30 cellular contexts compared by ENCODE assay signal in the genomic region with DNA sequence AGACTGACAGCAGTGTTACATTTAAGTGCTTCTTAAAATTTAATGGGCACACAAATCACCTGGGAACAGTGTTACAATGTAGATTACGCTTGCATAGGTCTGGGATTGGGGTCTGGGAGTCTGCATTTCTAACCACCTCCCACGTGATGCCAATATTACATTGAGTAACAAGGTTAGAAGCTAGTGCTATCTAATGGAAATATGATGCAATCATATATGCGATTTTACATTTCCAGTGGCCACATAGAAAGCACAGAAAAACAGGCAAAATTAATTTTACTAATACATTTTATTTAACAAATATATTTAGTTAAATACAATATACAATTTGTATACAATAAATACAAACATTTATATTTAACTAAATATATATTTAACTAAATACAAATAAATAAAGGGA. TPM values are rescaled to one million over a fixed set of nuclear protein-coding genes. Genes with fewer than 3 reads are reported as not detected.
"Had no signal": no experiment of that assay in that cellular context is flagged by ENCODE, and none has a peak within 500 bp of the region (broad histone marks: within the 10 kb centered on the region; RNA-seq: fewer than 3 reads in every experiment).

No MANE protein-coding gene starts in this region.

- H3K36me3 ChIP-seq: gastrocnemius medialis had no signal

- H3K27ac ChIP-seq: body of pancreas, gastrocnemius medialis, heart left ventricle had no signal

- H3K9me3 ChIP-seq: body of pancreas, gastrocnemius medialis, heart left ventricle had no signal

- H3K4me3 ChIP-seq: body of pancreas, gastrocnemius medialis, heart left ventricle had no signal

- ATAC-seq: activated naive CD4-positive, alpha-beta T cell treated with anti-CD3 and anti-CD28 coated beads, Interleukin-2, amount 50 U/mL, for 72 hours; activated T-cell treated with anti-CD3 and anti-CD28 coated beads, Interleukin-2, amount 50 U/mL, for 72 hours; body of pancreas; esophagus mucosa; gastrocnemius medialis; heart left ventricle had no signal

- H3K4me1 ChIP-seq: body of pancreas, gastrocnemius medialis, heart left ventricle had no signal

- DNase-seq: activated CD4-positive, alpha-beta memory T cell treated with anti-CD3 and anti-CD28 coated beads, Interleukin-2, amount 10 ng/mL, durations not matched to agents 7 days and 5 days; activated CD4-positive, alpha-beta T cell treated with anti-CD3 and anti-CD28 coated beads for 1 hour; activated CD4-positive, alpha-beta T cell treated with anti-CD3 and anti-CD28 coated beads for 4 hours; activated CD4-positive, alpha-beta T cell treated with anti-CD3 and anti-CD28 coated beads, Interleukin-2, amount 10 ng/mL, durations not matched to agents 7 days and 5 days; activated CD4-positive, alpha-beta T cell treated with anti-CD3 and anti-CD28 coated beads, Interleukin-2, amount 50 U/mL, for 4 hours; activated CD8-positive, alpha-beta memory T cell treated with anti-CD3 and anti-CD28 coated beads, Interleukin-2, amount 50 U/mL, for 48 hours; activated gamma-delta T cell; activated naive CD4-positive, alpha-beta T cell; activated naive CD4-positive, alpha-beta T cell treated with anti-CD3 and anti-CD28 coated beads, Interleukin-2, amount 10 ng/mL, durations not matched to agents 7 days and 5 days; activated naive CD8-positive, alpha-beta T cell treated with anti-CD3 and anti-CD28 coated beads, Interleukin-2, amount 10 ng/mL, durations not matched to agents 7 days and 5 days; activated T-cell treated with anti-CD3 and anti-CD28 coated beads for 4 hours; activated T-cell treated with anti-CD3 and anti-CD28 coated beads, Interleukin-2, amount 50 U/mL, for 24 hours; activated T-cell treated with anti-CD3 and anti-CD28 coated beads, Interleukin-2, amount 50 U/mL, for 72 hours; amniotic stem cell; aorta; body of pancreas; caudate nucleus; cortex of kidney; dermis blood vessel endothelial cell; effector CD8-positive, alpha-beta T cell; foreskin fibroblast; gastrocnemius medialis; glutamatergic neuron; heart left ventricle; T-helper 2 cell had no signal

- FAIRE-seq: colon, endometrium had no signal

- H3K27me3 ChIP-seq: body of pancreas, gastrocnemius medialis, heart left ventricle had no signal

RNA-seq across cellular contexts. Expression of a gene that starts 53.7 kb away (rescaled TPM):
- total RNA-seq: activated CD4-positive, alpha-beta memory T cell treated with anti-CD3 and anti-CD28 coated beads, Interleukin-2, amount 10 ng/mL, durations not matched to agents 7 days and 5 days; activated CD4-positive, alpha-beta T cell treated with anti-CD3 and anti-CD28 coated beads, Interleukin-2, amount 10 ng/mL, durations not matched to agents 7 days and 5 days; activated naive CD4-positive, alpha-beta T cell treated with anti-CD3 and anti-CD28 coated beads, Interleukin-2, amount 50 U/mL, for 72 hours; activated naive CD8-positive, alpha-beta T cell treated with anti-CD3 and anti-CD28 coated beads, Interleukin-2, amount 10 ng/mL, durations not matched to agents 7 days and 5 days; activated T-cell treated with anti-CD3 and anti-CD28 coated beads, Interleukin-2, amount 50 U/mL, for 72 hours; dermis blood vessel endothelial cell; T-helper 1 cell treated with Interleukin-12 subunit alpha and Interleukin-12 subunit beta and Interleukin-4 antibody, amounts not matched to agents 30 ng/mL and 1 ng/mL, for 36 hours had no signal
